In genomic region chr14:26538176-26538575, GRCh38 we compare ENCODE assay signal across 34 cellular contexts. TPM values are rescaled to one million over a fixed set of nuclear protein-coding genes. Genes with fewer than 3 reads are reported as not detected.
"Had no signal": no experiment of that assay in that cellular context is flagged by ENCODE, and none has a peak within 500 bp of the region (broad histone marks: within the 10 kb centered on the region; RNA-seq: fewer than 3 reads in every experiment).

No MANE protein-coding gene starts in this region.

- DNase-seq: activated B cell treated with CpG ODN at 0.5 μM for 24 hours; activated CD4-positive, alpha-beta memory T cell treated with anti-CD3 and anti-CD28 coated beads for 36 hours; activated CD4-positive, alpha-beta T cell treated with anti-CD3 and anti-CD28 coated beads for 4 hours; activated CD4-positive, alpha-beta T cell treated with anti-CD3 and anti-CD28 coated beads, Interleukin-2, amount 10 ng/mL, durations not matched to agents 24 days and 14 days; activated CD4-positive, alpha-beta T cell treated with anti-CD3 and anti-CD28 coated beads, Interleukin-2, amount 50 U/mL, for 1 hour; activated CD4-positive, alpha-beta T cell treated with anti-CD3 and anti-CD28 coated beads, Interleukin-2, amount 50 U/mL, for 4 hours; activated CD4-positive, CD25-positive, alpha-beta regulatory T cell treated with anti-CD3 and anti-CD28 coated beads, Interleukin-2, amount 50 U/mL, for 72 hours; activated CD8-positive, alpha-beta memory T cell treated with anti-CD3 and anti-CD28 coated beads, Interleukin-2, amount 50 U/mL, for 4 hours; activated CD8-positive, alpha-beta T cell treated with anti-CD3 and anti-CD28 coated beads for 36 hours; activated effector memory CD4-positive, alpha-beta T cell treated with anti-CD3 and anti-CD28 coated beads, Interleukin-2, amount 50 U/mL, for 16 hours; activated gamma-delta T cell treated with Interleukin-2 at 50 U/mL for 16 hours; activated naive CD4-positive, alpha-beta T cell; activated naive CD4-positive, alpha-beta T cell treated with anti-CD3 and anti-CD28 coated beads for 36 hours; activated naive CD4-positive, alpha-beta T cell treated with anti-CD3 and anti-CD28 coated beads, Interleukin-2, amount 50 U/mL, for 16 hours; activated naive CD8-positive, alpha-beta T cell treated with anti-CD3 and anti-CD28 coated beads for 36 hours; activated T-cell treated with anti-CD3 and anti-CD28 coated beads for 4 hours; activated T-cell treated with anti-CD3 and anti-CD28 coated beads, Interleukin-2, amount 50 U/mL, for 1 hour; activated T-cell treated with anti-CD3 and anti-CD28 coated beads, Interleukin-2, amount 50 U/mL, for 4 hours; activated T-cell treated with anti-CD3 and anti-CD28 coated beads, Interleukin-2, amount 50 U/mL, for 72 hours; adrenal gland; amniotic stem cell; aorta; body of pancreas; brain microvascular endothelial cell; central memory CD4-positive, alpha-beta T cell; T-helper 1 cell; T-helper 2 cell; T-helper 9 cell had no signal

- H3K36me3 ChIP-seq: adrenal gland, brain microvascular endothelial cell, breast epithelium had no signal

- H3K27ac ChIP-seq: adrenal gland, body of pancreas, brain microvascular endothelial cell, breast epithelium, VCaP had no signal

- FAIRE-seq: astrocyte, TTC549 had no signal

- ATAC-seq: activated CD8-positive, alpha-beta T cell treated with anti-CD3 and anti-CD28 coated beads for 36 hours; activated naive CD4-positive, alpha-beta T cell treated with anti-CD3 and anti-CD28 coated beads, Interleukin-2, amount 50 U/mL, for 72 hours; activated T-cell treated with anti-CD3 and anti-CD28 coated beads, Interleukin-2, amount 50 U/mL, for 4 hours; activated T-cell treated with anti-CD3 and anti-CD28 coated beads, Interleukin-2, amount 50 U/mL, for 72 hours; activated T-helper 17 cell treated with anti-CD3 and anti-CD28 coated beads, Interleukin-2, amount 50 U/mL, for 72 hours; body of pancreas had no signal

- H3K9me3 ChIP-seq: adrenal gland, body of pancreas, breast epithelium had no signal

- H3K27me3 ChIP-seq: adrenal gland, body of pancreas, brain microvascular endothelial cell, breast epithelium had no signal

- H3K4me3 ChIP-seq: adrenal gland, body of pancreas, breast epithelium had no signal

- H3K4me1 ChIP-seq: adrenal gland, body of pancreas, breast epithelium had no signal

RNA-seq across cellular contexts. Expression of gene NOVA1, which starts 59.7 kb away (rescaled TPM):
- total RNA-seq: activated B cell treated with CpG ODN at 0.5 μM for 24 hours; activated CD4-positive, alpha-beta memory T cell treated with anti-CD3 and anti-CD28 coated beads for 36 hours; activated CD8-positive, alpha-beta T cell treated with anti-CD3 and anti-CD28 coated beads for 36 hours; activated naive CD4-positive, alpha-beta T cell treated with anti-CD3 and anti-CD28 coated beads for 36 hours; activated T-cell treated with anti-CD3 and anti-CD28 coated beads, Interleukin-2, amount 50 U/mL, for 4 hours had no signal
